In the genomic region with DNA sequence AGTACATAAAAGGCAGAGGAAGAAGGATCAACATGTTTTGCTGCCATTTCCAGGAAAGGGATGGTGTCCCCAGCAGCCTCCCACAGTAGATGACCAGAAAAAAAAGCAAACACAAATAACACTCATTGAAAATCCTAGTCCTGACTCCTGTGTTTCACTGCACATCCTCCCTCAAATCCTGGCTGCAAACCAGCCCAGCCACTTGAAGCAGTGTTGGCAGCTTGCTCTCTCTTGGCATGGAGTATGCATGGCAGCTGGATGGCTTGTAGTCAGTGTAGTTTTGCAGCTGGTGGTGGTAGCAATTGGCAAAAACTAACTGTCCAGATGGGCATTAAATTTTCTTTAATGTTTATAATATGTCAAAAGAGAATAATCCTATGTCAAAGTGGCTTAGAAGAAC, we compare ENCODE assay signal across 13 cellular contexts.
DNase-seq lines count a peak whose midpoint lies in the region; ATAC-seq and TF ChIP-seq lines count a peak whose summit lies in the region.
"Had no signal": no experiment of that assay in that cellular context is flagged by ENCODE, and none has a peak within 500 bp of the region (broad histone marks: within the 10 kb centered on the region; RNA-seq: fewer than 3 reads in every experiment).

No MANE protein-coding gene starts in this region.

- H3K9me3 ChIP-seq in BE2C = no peaks in the 10 kb centered on the region
- no peaks in the 10 kb centered on the region for H3K9me3 ChIP-seq in CD8-positive, alpha-beta T cell (ENCODE audit: low read length)

- ATAC-seq in CD8-positive, alpha-beta T cell = no peak
- ATAC-seq in HG03565 (IDR thresholded peaks at IDR 0.05; ENCODE audit: unreplicated experiment) = no peak
- ATAC-seq: activated naive CD4-positive, alpha-beta T cell treated with anti-CD3 and anti-CD28 coated beads, Interleukin-2, amount 50 U/mL, for 72 hours; esophagus mucosa had no signal

- POLR2A ChIA-PET in CD8-positive, alpha-beta T cell (lab: Charles Lee) = no interaction called here

- no peaks in the 10 kb centered on the region for H3K27me3 ChIP-seq in dorsolateral prefrontal cortex
- peaks cover 13% of the 10 kb centered on the region for H3K27me3 ChIP-seq in BE2C
- no peaks in the 10 kb centered on the region for H3K27me3 ChIP-seq in CD8-positive, alpha-beta T cell (ENCODE audit: insufficient read depth, low read length)

- H3K27me3 Mint-ChIP-seq in CD8-positive, alpha-beta T cell (ENCODE audit: low read depth) = peaks cover 5% of the 10 kb centered on the region

- CTCF ChIA-PET in CD8-positive, alpha-beta T cell (lab: Charles Lee) = interaction anchor here (2.6 kb wide), 1 partner anchor 18 kb away, joined by 9 read pairs; no protein-coding TSS in a partner anchor

- H3K4me1 ChIP-seq in BE2C = no peaks in the 10 kb centered on the region
- H3K4me1 ChIP-seq in CD8-positive, alpha-beta T cell (ENCODE audit: insufficient read depth, low read length) = no peaks in the 10 kb centered on the region

- DNase-seq in DMS79 (lab: John Stamatoyannopoulos, UW) (peak; percentile 63), NCI-H2171 treated with DMSO at 0.1 percent for 48 hours (lab: John Stamatoyannopoulos, UW) (peak; percentile 73), dorsolateral prefrontal cortex (peak; percentile 21 to 96 (median 90)), mucosa of gallbladder (ENCODE audit: low spot score) (peak; percentile 32), BE2C (no peak), NCI-H2227 treated with DMSO at 0.1 percent for 48 hours (lab: John Stamatoyannopoulos, UW) (no peak)
- DNase-seq in CD8-positive, alpha-beta T cell = no peak
- DNase-seq: mesenchymal stem cell had no signal

- intact Hi-C loops in dorsolateral prefrontal cortex (cut with DNase I) = loop anchor here (1.0 to 5.0 kb wide), 5 partner anchors 17 to 97 kb away; a partner anchor contains a TSS
- intact Hi-C loops in CD8-positive, alpha-beta T cell (cut with DNase I, micrococcal nuclease) = no loop called here

- no peaks in the 10 kb centered on the region for H3K36me3 Mint-ChIP-seq in CD8-positive, alpha-beta T cell
- H3K36me3 Mint-ChIP-seq: activated naive CD4-positive, alpha-beta T cell treated with anti-CD3 and anti-CD28 coated beads, Interleukin-2, amount 50 U/mL, for 72 hours had no signal

- peak overlapping the region in 55 of 59 donors; percentile 19 to 87 (median 70) for H3K27ac ChIP-seq in dorsolateral prefrontal cortex
- no peak overlapping the region for H3K27ac ChIP-seq in CD8-positive, alpha-beta T cell (ENCODE audit: low read depth, low read length)
- H3K27ac ChIP-seq: RWPE1, skin epidermis had no signal

- H3K4me3 Mint-ChIP-seq in CD8-positive, alpha-beta T cell = no peak overlapping the region

- H3K4me3 ChIP-seq in dorsolateral prefrontal cortex (peak overlapping the region in 47 of 59 donors; percentile 3 to 62 (median 30)), BE2C (ENCODE audit: low read depth, low read length) (no peak overlapping the region)
- H3K4me3 ChIP-seq in CD8-positive, alpha-beta T cell (ENCODE audit: low read depth, low read length) = no peak overlapping the region
- H3K4me3 ChIP-seq: skin epidermis had no signal

- H3K9me3 Mint-ChIP-seq in CD8-positive, alpha-beta T cell = peaks cover 3% of the 10 kb centered on the region
- H3K9me3 Mint-ChIP-seq: activated naive CD4-positive, alpha-beta T cell treated with anti-CD3 and anti-CD28 coated beads, Interleukin-2, amount 50 U/mL, for 72 hours had no signal

- no peak overlapping the region for H3K27ac Mint-ChIP-seq in CD8-positive, alpha-beta T cell
- H3K27ac Mint-ChIP-seq: activated naive CD4-positive, alpha-beta T cell treated with anti-CD3 and anti-CD28 coated beads, Interleukin-2, amount 50 U/mL, for 72 hours had no signal

- no peaks in the 10 kb centered on the region for H3K4me1 Mint-ChIP-seq in CD8-positive, alpha-beta T cell (ENCODE audit: low read depth)

- no peaks in the 10 kb centered on the region for H3K36me3 ChIP-seq in BE2C
- H3K36me3 ChIP-seq in CD8-positive, alpha-beta T cell (ENCODE audit: insufficient read depth, low read length) = no peaks in the 10 kb centered on the region

- TF ChIP-seq CTCF in dorsolateral prefrontal cortex (IDR thresholded peaks at IDR 0.05 in 54 of 56, conservative IDR thresholded peaks at IDR 0.05 in 2 of 56; ENCODE audit: low read depth in 1 of 56, partially characterized antibody in 56 of 56) (peak in 18 of 56 donors; percentile 12 to 54 (median 30)), BE2C (IDR thresholded peaks at IDR 0.05; ENCODE audit: low read depth, low read length) (no peak)
- no peak for TF ChIP-seq CTCF in CD8-positive, alpha-beta T cell (IDR thresholded peaks at IDR 0.05)

Comparison
In these comparisons a context has a peak if more than half of its experiments do, and no peak if none do; other contexts are left out.
1. DNase-seq: peak in DMS79 (single experiment), NCI-H2171 treated with DMSO at 0.1 percent for 48 hours (single experiment), dorsolateral prefrontal cortex (10 of 10) and mucosa of gallbladder (single experiment); none in BE2C (single experiment), NCI-H2227 treated with DMSO at 0.1 percent for 48 hours (single experiment) and CD8-positive, alpha-beta T cell (0 of 7).
2. H3K4me3 ChIP-seq: peak in dorsolateral prefrontal cortex (47 of 59); none in BE2C (single experiment) and CD8-positive, alpha-beta T cell (single experiment).
3. intact Hi-C loops: an anchor here in dorsolateral prefrontal cortex (1.0 to 5.0 kb wide); none called in CD8-positive, alpha-beta T cell.